8 cellular contexts compared by ENCODE assay signal in genomic region chr1:26838474-26839338, GRCh38. TPM values are rescaled to one million over a fixed set of nuclear protein-coding genes. Genes with fewer than 3 reads are reported as not detected.
DNase-seq lines count a peak whose midpoint lies in the region; ATAC-seq and TF ChIP-seq lines count a peak whose summit lies in the region.
"Had no signal": no experiment of that assay in that cellular context is flagged by ENCODE, and none has a peak within 500 bp of the region (broad histone marks: within the 10 kb centered on the region; RNA-seq: fewer than 3 reads in every experiment).

No MANE protein-coding gene starts in this region.

- no peak overlapping the region for H4K91ac ChIP-seq in trophoblast cell (ENCODE audit: low read depth, low read length)

- H3K27ac ChIP-seq in trophoblast cell (ENCODE audit: low read depth, low read length) (no peak overlapping the region), hepatocyte (no peak overlapping the region)
- H3K27ac ChIP-seq: SJSA1 had no signal

- no peak overlapping the region for H2AK5ac ChIP-seq in trophoblast cell (ENCODE audit: low read length)

- H3K14ac ChIP-seq in trophoblast cell (ENCODE audit: low read length) = no peak overlapping the region

- H3K9me2 ChIP-seq in hepatocyte (replicated peaks; ENCODE audit: insufficient read depth) = no peaks in the 10 kb centered on the region

- H4K8ac ChIP-seq in trophoblast cell (ENCODE audit: low read depth, low read length) = no peak overlapping the region

- no peak for TF ChIP-seq CTCF in hepatocyte (IDR thresholded peaks at IDR 0.05; ENCODE audit: poor library complexity)

- ATAC-seq in GM19395 (IDR thresholded peaks at IDR 0.05; ENCODE audit: unreplicated experiment) (peak; percentile 77), HG03139 (IDR thresholded peaks at IDR 0.05; ENCODE audit: unreplicated experiment) (peak; percentile 78)

- H3K4me3 ChIP-seq in trophoblast cell (ENCODE audit: low read depth, low read length) (no peak overlapping the region), hepatocyte (no peak overlapping the region)
- H3K4me3 ChIP-seq: SJSA1 had no signal

- H3K36me3 ChIP-seq in trophoblast cell (ENCODE audit: control insufficient read depth in 1 of 2, insufficient read depth in 2 of 2, low read length in 2 of 2) (peaks cover 43 to 44% of the 10 kb centered on the region in 2 experiments), hepatocyte (replicated peaks; ENCODE audit: insufficient read depth, low read depth) (no peaks in the 10 kb centered on the region)

- H3K4me1 ChIP-seq in trophoblast cell (ENCODE audit: control insufficient read depth in 1 of 2, insufficient read depth in 2 of 2, low read length in 2 of 2) (no peaks in the 10 kb centered on the region), hepatocyte (ENCODE audit: insufficient read depth) (no peaks in the 10 kb centered on the region)
- H3K4me1 ChIP-seq: SJSA1 had no signal

- H3K79me2 ChIP-seq in trophoblast cell (ENCODE audit: control insufficient read depth, insufficient read depth, low read length, poor library complexity) = no peaks in the 10 kb centered on the region
- H3K79me2 ChIP-seq in hepatocyte = no peaks in the 10 kb centered on the region

- H3K79me1 ChIP-seq in trophoblast cell (ENCODE audit: low read length) = no peaks in the 10 kb centered on the region

- no peak overlapping the region for H2BK5ac ChIP-seq in trophoblast cell (ENCODE audit: low read depth, low read length, poor library complexity)

- no peak overlapping the region for H3K4ac ChIP-seq in trophoblast cell (ENCODE audit: low read depth, low read length)

- H3K27me3 ChIP-seq in trophoblast cell (ENCODE audit: insufficient read depth, low read length) (no peaks in the 10 kb centered on the region), hepatocyte (no peaks in the 10 kb centered on the region)
- H3K27me3 ChIP-seq: SJSA1 had no signal

- no peak overlapping the region for H3K9ac ChIP-seq in trophoblast cell (ENCODE audit: low read length)

- H3K9me3 ChIP-seq in trophoblast cell (ENCODE audit: insufficient read depth, low read depth, low read length) (no peaks in the 10 kb centered on the region), hepatocyte (ENCODE audit: low read depth) (no peaks in the 10 kb centered on the region)
- H3K9me3 ChIP-seq: SJSA1 had no signal

- no peaks in the 10 kb centered on the region for H4K20me1 ChIP-seq in hepatocyte (ENCODE audit: insufficient read depth, poor library complexity, severe bottlenecking)

- H3K23ac ChIP-seq in trophoblast cell (ENCODE audit: low read length) = no peak overlapping the region

- H2BK12ac ChIP-seq in trophoblast cell (ENCODE audit: low read length) = no peak overlapping the region

- no peak overlapping the region for H2BK120ac ChIP-seq in trophoblast cell (ENCODE audit: insufficient read depth, low read length, poor library complexity)

- H3K4me2 ChIP-seq in trophoblast cell (ENCODE audit: low read length) (no peak overlapping the region), hepatocyte (no peak overlapping the region)

- WGBS in trophoblast cell (ENCODE audit: extremely low coverage, insufficient coverage, insufficient read length) = no CpG with 5 or more reads among the region's 8 CpGs
- WGBS in hepatocyte (ENCODE audit: low lambda C conversion rate, missing lambda C conversion rate) = 81% methylated on average over 8 of the region's 8 CpGs

- no peak overlapping the region for H2AFZ ChIP-seq in trophoblast cell (ENCODE audit: insufficient read depth, low read length, poor library complexity)
- no peak overlapping the region for H2AFZ ChIP-seq in hepatocyte

- no peak overlapping the region for H3K18ac ChIP-seq in trophoblast cell (ENCODE audit: low read length)

- peak; percentile 45 for DNase-seq in activated T-cell treated with anti-CD3 and anti-CD28 coated beads for 48 hours (ENCODE audit: low read depth)
- DNase-seq in trophoblast cell = peak; percentile 66 to 86
- no peak for DNase-seq in hepatocyte (ENCODE audit: low spot score)
- DNase-seq in NCI-H345 treated with DMSO at 0.1 percent for 48 hours (lab: John Stamatoyannopoulos, UW; ENCODE audit: unreplicated experiment) = no peak
- no peak for DNase-seq in EL

- H4K12ac ChIP-seq in trophoblast cell (ENCODE audit: low read depth, low read length) = no peak overlapping the region

RNA-seq across cellular contexts. Expression of gene ZDHHC18, which starts 12.2 kb away (rescaled TPM):
- polyA plus RNA-seq in trophoblast cell (2013) = 33.2 and 34.4 TPM in 2 replicates
- total RNA-seq in hepatocyte = 14.9 and 21.7 TPM in 2 replicates
- polyA plus RNA-seq in hepatocyte = 22.5 and 22.6 TPM in 2 replicates

RNA-seq across cellular contexts. Expression of gene SFN, which starts 24.2 kb away (rescaled TPM):
- polyA plus RNA-seq in trophoblast cell (2013) = 45.3 and 46.7 TPM in 2 replicates
- 2.5 and 3.4 TPM in 2 replicates for total RNA-seq in hepatocyte
- polyA plus RNA-seq in hepatocyte = 7.3 and 8.5 TPM in 2 replicates

RNA-seq across cellular contexts. Expression of gene PIGV, which starts 51.0 kb away (rescaled TPM):
- polyA plus RNA-seq in trophoblast cell (2013) = 6.1 and 6.5 TPM in 2 replicates
- total RNA-seq in hepatocyte = 22.0 and 35.5 TPM in 2 replicates
- 19.1 and 21.2 TPM in 2 replicates for polyA plus RNA-seq in hepatocyte

RNA-seq across cellular contexts. Expression of gene GPN2, which starts 51.4 kb away (rescaled TPM):
- 22.9 and 24.1 TPM in 2 replicates for polyA plus RNA-seq in trophoblast cell (2013)
- total RNA-seq in hepatocyte = 12.6 and 15.8 TPM in 2 replicates
- 37.9 and 44.6 TPM in 2 replicates for polyA plus RNA-seq in hepatocyte

Comparison
In these comparisons a context has a peak if more than half of its experiments do, and no peak if none do; other contexts are left out.
1. DNase-seq: peak in activated T-cell treated with anti-CD3 and anti-CD28 coated beads for 48 hours (single experiment) and trophoblast cell (2 of 2); none in hepatocyte (single experiment), NCI-H345 treated with DMSO at 0.1 percent for 48 hours (single experiment) and EL (single experiment).